In the genomic region with DNA sequence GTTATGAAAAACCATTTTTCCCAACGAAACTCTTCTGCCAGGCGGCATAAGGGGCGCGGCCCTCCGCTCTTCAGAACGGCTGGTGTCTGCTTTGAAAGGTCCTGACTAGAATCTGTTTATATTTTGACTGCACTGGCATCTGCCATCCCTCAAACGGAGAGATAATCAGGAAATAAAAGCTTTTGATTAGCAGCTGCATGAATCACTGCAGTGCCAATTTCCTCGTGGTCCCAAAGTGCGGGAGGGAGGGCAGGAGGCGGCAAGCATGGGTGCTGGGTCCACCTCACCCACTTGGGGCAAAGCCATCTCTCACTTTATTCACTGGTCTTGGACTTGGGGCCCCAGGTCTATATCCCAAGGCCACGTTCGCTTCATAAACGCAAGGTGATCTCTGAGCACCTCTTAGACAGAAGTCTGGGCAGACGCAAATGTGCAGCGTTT, we compare ENCODE assay signal across 13 cellular contexts. TPM values are rescaled to one million over a fixed set of nuclear protein-coding genes. Genes with fewer than 3 reads are reported as not detected.
"Had no signal": no experiment of that assay in that cellular context is flagged by ENCODE, and none has a peak within 500 bp of the region (broad histone marks: within the 10 kb centered on the region; RNA-seq: fewer than 3 reads in every experiment).

No MANE protein-coding gene starts in this region.

- H3K27me3 ChIP-seq: gastroesophageal sphincter, hepatocyte, uterus had no signal

- H3K27ac ChIP-seq: gastroesophageal sphincter had no signal

- H3K36me3 ChIP-seq: gastroesophageal sphincter, uterus had no signal

- DNase-seq: activated CD4-positive, alpha-beta memory T cell treated with anti-CD3 and anti-CD28 coated beads, Interleukin-2, amount 10 ng/mL, durations not matched to agents 7 days and 5 days; activated CD4-positive, alpha-beta T cell treated with anti-CD3 and anti-CD28 coated beads for 36 hours; activated naive CD8-positive, alpha-beta T cell treated with anti-CD3 and anti-CD28 coated beads, Interleukin-2, amount 50 U/mL, for 24 hours; central memory CD4-positive, alpha-beta T cell; cortex of kidney; effector CD8-positive, alpha-beta T cell; naive thymus-derived CD8-positive, alpha-beta T cell; nucleus accumbens; T-helper 1 cell had no signal

- ATAC-seq: activated CD4-positive, alpha-beta T cell treated with anti-CD3 and anti-CD28 coated beads for 36 hours; activated naive CD8-positive, alpha-beta T cell treated with anti-CD3 and anti-CD28 coated beads, Interleukin-2, amount 50 U/mL, for 24 hours; gastroesophageal sphincter; naive thymus-derived CD8-positive, alpha-beta T cell had no signal

- H3K27me3 Mint-ChIP-seq: activated CD4-positive, alpha-beta T cell treated with anti-CD3 and anti-CD28 coated beads for 36 hours; activated naive CD8-positive, alpha-beta T cell treated with anti-CD3 and anti-CD28 coated beads, Interleukin-2, amount 50 U/mL, for 24 hours; naive thymus-derived CD8-positive, alpha-beta T cell had no signal

- H3K9me3 Mint-ChIP-seq: activated CD4-positive, alpha-beta memory T cell treated with anti-CD3 and anti-CD28 coated beads, Interleukin-2, amount 10 ng/mL, durations not matched to agents 7 days and 5 days; activated naive CD8-positive, alpha-beta T cell treated with anti-CD3 and anti-CD28 coated beads, Interleukin-2, amount 50 U/mL, for 24 hours; naive thymus-derived CD8-positive, alpha-beta T cell had no signal

- H3K4me3 Mint-ChIP-seq: activated CD4-positive, alpha-beta memory T cell treated with anti-CD3 and anti-CD28 coated beads, Interleukin-2, amount 10 ng/mL, durations not matched to agents 7 days and 5 days; activated CD4-positive, alpha-beta T cell treated with anti-CD3 and anti-CD28 coated beads for 36 hours; activated naive CD8-positive, alpha-beta T cell treated with anti-CD3 and anti-CD28 coated beads, Interleukin-2, amount 50 U/mL, for 24 hours; naive thymus-derived CD8-positive, alpha-beta T cell had no signal

- H3K4me1 Mint-ChIP-seq: activated CD4-positive, alpha-beta memory T cell treated with anti-CD3 and anti-CD28 coated beads, Interleukin-2, amount 10 ng/mL, durations not matched to agents 7 days and 5 days had no signal

- H2AFZ ChIP-seq: hepatocyte had no signal

- H3K4me3 ChIP-seq: gastroesophageal sphincter, hepatocyte, lung, uterus had no signal

- H3K9me3 ChIP-seq: gastroesophageal sphincter, uterus had no signal

- H3K36me3 Mint-ChIP-seq: naive thymus-derived CD8-positive, alpha-beta T cell had no signal

- H3K27ac Mint-ChIP-seq: activated CD4-positive, alpha-beta memory T cell treated with anti-CD3 and anti-CD28 coated beads, Interleukin-2, amount 10 ng/mL, durations not matched to agents 7 days and 5 days; activated CD4-positive, alpha-beta T cell treated with anti-CD3 and anti-CD28 coated beads for 36 hours; activated naive CD8-positive, alpha-beta T cell treated with anti-CD3 and anti-CD28 coated beads, Interleukin-2, amount 50 U/mL, for 24 hours had no signal

RNA-seq across cellular contexts. Expression of gene CCDC40, which starts 50.5 kb away (rescaled TPM):
- total RNA-seq: activated CD4-positive, alpha-beta memory T cell treated with anti-CD3 and anti-CD28 coated beads, Interleukin-2, amount 10 ng/mL, durations not matched to agents 7 days and 5 days had no signal
